ENCODE assay signal across 1 cellular context in genomic region chr3:182393830-182394367, GRCh38.
TF ChIP-seq lines count a peak whose summit lies in the region.

No MANE protein-coding gene starts in this region.

TF ChIP-seq in HepG2, 621 proteins besides CTCF, POLR2A, EP300 and RAD21 (continued from another document):
- no peak for TF ChIP-seq DZIP1 (CRISPR knock-in tag; IDR thresholded peaks at IDR 0.05)
- TF ChIP-seq U2AF2 (IDR thresholded peaks at IDR 0.05; ENCODE audit: low read depth, low read length): no peak
- no peak for TF ChIP-seq PAWR (CRISPR knock-in tag; IDR thresholded peaks at IDR 0.05; ENCODE audit: borderline replicate concordance)
- no peak for TF ChIP-seq ZNF784 (CRISPR knock-in tag; IDR thresholded peaks at IDR 0.05; ENCODE audit: borderline replicate concordance)
- TF ChIP-seq ASH2L (IDR thresholded peaks at IDR 0.05; ENCODE audit: insufficient read length, low read depth, low read length): no peak
- no peak for TF ChIP-seq ZNF768 (CRISPR knock-in tag; IDR thresholded peaks at IDR 0.05)
- no peak for TF ChIP-seq ZNF782 (CRISPR knock-in tag; IDR thresholded peaks at IDR 0.05; ENCODE audit: borderline replicate concordance)
- TF ChIP-seq TERF1 (CRISPR knock-in tag; IDR thresholded peaks at IDR 0.05): no peak
- TF ChIP-seq ZFP36L1 (CRISPR knock-in tag; IDR thresholded peaks at IDR 0.05): no peak
- no peak for TF ChIP-seq MIXL1 (CRISPR knock-in tag; IDR thresholded peaks at IDR 0.05)
- TF ChIP-seq DMTF1 (CRISPR knock-in tag; IDR thresholded peaks at IDR 0.05): no peak
